In genomic region chr10:49158399-49158798, GRCh38 we compare ENCODE assay signal across 1 cellular context.
TF ChIP-seq lines count a peak whose summit lies in the region.

No MANE protein-coding gene starts in this region.

TF ChIP-seq in GM23338, 12 proteins besides CTCF, POLR2A, EP300 and RAD21:
- TF ChIP-seq ZNF462 (CRISPR knock-in tag; IDR thresholded peaks at IDR 0.05) = peak; percentile 78
- no peak for TF ChIP-seq EZH2 (IDR thresholded peaks at IDR 0.05; ENCODE audit: low read depth, unreplicated experiment)
